2 cellular contexts compared by ENCODE assay signal in genomic region chr16:85441189-85441889, GRCh38.
TF ChIP-seq lines count a peak whose summit lies in the region.

No MANE protein-coding gene starts in this region.

TF ChIP-seq in HEK293, 187 proteins besides CTCF, POLR2A, EP300 and RAD21 (continued from another document):
- TF ChIP-seq ATF2 (tag by site-specific recombination; IDR thresholded peaks at IDR 0.05; ENCODE audit: low read depth): no peak
- peak; percentile 98 for TF ChIP-seq ZFP3 (tag by site-specific recombination; IDR thresholded peaks at IDR 0.05; ENCODE audit: low read depth)
- TF ChIP-seq ZNF121 (tag by site-specific recombination; IDR thresholded peaks at IDR 0.05): no peak
TF ChIP-seq in HEK293: peak in this region for 3.

TF ChIP-seq in GM12878, 131 proteins besides CTCF, POLR2A, EP300 and RAD21:
- TF ChIP-seq ZNF592 (IDR thresholded peaks at IDR 0.05): no peak
- no peak for TF ChIP-seq ETV6 (conservative IDR thresholded peaks at IDR 0.05 in 1 of 2, IDR thresholded peaks at IDR 0.05 in 1 of 2; ENCODE audit: borderline replicate concordance in 1 of 2, low read depth in 1 of 2)
- TF ChIP-seq EZH2 (IDR thresholded peaks at IDR 0.05; ENCODE audit: borderline replicate concordance, control insufficient read depth, low read depth, low read length): no peak
- no peak for TF ChIP-seq JUND (IDR thresholded peaks at IDR 0.05; ENCODE audit: low read depth, low read length)
- TF ChIP-seq SMC3 (IDR thresholded peaks at IDR 0.05; ENCODE audit: borderline replicate concordance, low read length): peak; percentile 37; the same call in 1 of the 2 replicates
- no peak for TF ChIP-seq FOXM1 (IDR thresholded peaks at IDR 0.05; ENCODE audit: low read depth, low read length)
- TF ChIP-seq SKIL (IDR thresholded peaks at IDR 0.05; ENCODE audit: low read depth, poor library complexity, severe bottlenecking): no peak
- TF ChIP-seq PML (IDR thresholded peaks at IDR 0.05; ENCODE audit: low read length): no peak
- TF ChIP-seq IRF5 (IDR thresholded peaks at IDR 0.05; ENCODE audit: borderline replicate concordance): no peak
TF ChIP-seq in GM12878: peak in this region for 1.
